In genomic region chr10:32038777-32039176, GRCh38 we compare ENCODE assay signal across 22 cellular contexts.
"Had no signal": no experiment of that assay in that cellular context is flagged by ENCODE, and none has a peak within 500 bp of the region (broad histone marks: within the 10 kb centered on the region; RNA-seq: fewer than 3 reads in every experiment).

No MANE protein-coding gene starts in this region.

- H3K9me3 Mint-ChIP-seq: activated CD4-positive, alpha-beta memory T cell treated with anti-CD3 and anti-CD28 coated beads for 36 hours; activated naive CD8-positive, alpha-beta T cell treated with anti-CD3 and anti-CD28 coated beads, Interleukin-2, amount 10 ng/mL, durations not matched to agents 7 days and 5 days; activated T-cell treated with anti-CD3 and anti-CD28 coated beads, Interleukin-2, amount 50 U/mL, for 72 hours; nephron; T-helper 2 cell treated with Interferon-gamma antibody and Interleukin-4, amounts not matched to agents 5 μg/mL and 100 μg/mL, for 36 hours; type B pancreatic cell had no signal

- ATAC-seq: activated T-cell treated with anti-CD3 and anti-CD28 coated beads, Interleukin-2, amount 50 U/mL, for 72 hours; gastroesophageal sphincter; psoas muscle; stimulated activated naive CD8-positive, alpha-beta T cell treated with anti-CD3 and anti-CD28 coated beads, Interleukin-15, Interleukin-2, amounts not matched to agents 100 U/mL and 50 U/mL, for 24 hours had no signal

- H3K27ac Mint-ChIP-seq: activated CD4-positive, alpha-beta memory T cell treated with anti-CD3 and anti-CD28 coated beads for 36 hours; activated naive CD8-positive, alpha-beta T cell treated with anti-CD3 and anti-CD28 coated beads, Interleukin-2, amount 10 ng/mL, durations not matched to agents 7 days and 5 days; T-helper 2 cell treated with Interferon-gamma antibody and Interleukin-4, amounts not matched to agents 5 μg/mL and 100 μg/mL, for 36 hours; type B pancreatic cell had no signal

- H3K4me2 ChIP-seq: hepatocyte had no signal

- H3K27ac ChIP-seq: epithelial cell of prostate, hepatocyte, psoas muscle, suprapubic skin had no signal

- H3K4me3 Mint-ChIP-seq: activated CD4-positive, alpha-beta memory T cell treated with anti-CD3 and anti-CD28 coated beads for 36 hours; activated naive CD8-positive, alpha-beta T cell treated with anti-CD3 and anti-CD28 coated beads, Interleukin-2, amount 10 ng/mL, durations not matched to agents 7 days and 5 days; activated T-cell treated with anti-CD3 and anti-CD28 coated beads, Interleukin-2, amount 50 U/mL, for 72 hours; nephron; T-helper 2 cell treated with Interferon-gamma antibody and Interleukin-4, amounts not matched to agents 5 μg/mL and 100 μg/mL, for 36 hours; type B pancreatic cell had no signal

- H3K27me3 Mint-ChIP-seq: activated CD4-positive, alpha-beta memory T cell treated with anti-CD3 and anti-CD28 coated beads for 36 hours; activated naive CD8-positive, alpha-beta T cell treated with anti-CD3 and anti-CD28 coated beads, Interleukin-2, amount 10 ng/mL, durations not matched to agents 7 days and 5 days; type B pancreatic cell had no signal

- H3K27me3 ChIP-seq: ascending aorta, gastroesophageal sphincter, hepatocyte, sigmoid colon, suprapubic skin had no signal

- H3K9me3 ChIP-seq: ascending aorta, gastroesophageal sphincter, psoas muscle, sigmoid colon, suprapubic skin had no signal

- DNase-seq: activated CD4-positive, alpha-beta memory T cell treated with anti-CD3 and anti-CD28 coated beads for 36 hours; activated CD4-positive, CD25-positive, alpha-beta regulatory T cell treated with anti-CD3 and anti-CD28 coated beads, Interleukin-2, amount 50 U/mL, for 72 hours; activated gamma-delta T cell treated with Interleukin-2 at 50 U/mL for 16 hours; activated naive CD8-positive, alpha-beta T cell treated with anti-CD3 and anti-CD28 coated beads, Interleukin-2, amount 10 ng/mL, durations not matched to agents 7 days and 5 days; activated T-cell treated with anti-CD3 and anti-CD28 coated beads, Interleukin-2, amount 50 U/mL, for 72 hours; caudate nucleus; cortex of kidney; effector CD8-positive, alpha-beta T cell; occipital lobe; psoas muscle; sigmoid colon; stimulated activated CD4-positive, alpha-beta T cell treated with anti-CD3 and anti-CD28 coated beads, Interleukin-2, amount 100 ng/mL, for 48 hours; stimulated activated CD8-positive, alpha-beta memory T cell treated with anti-CD3 and anti-CD28 coated beads, Interleukin-4, amount 100 ng/mL, for 48 hours; stimulated activated naive CD8-positive, alpha-beta T cell treated with anti-CD3 and anti-CD28 coated beads, Interleukin-15, Interleukin-2, amounts not matched to agents 100 U/mL and 50 U/mL, for 24 hours had no signal

- H3K4me3 ChIP-seq: ascending aorta, gastroesophageal sphincter, hepatocyte, psoas muscle, sigmoid colon, suprapubic skin had no signal

- H2AFZ ChIP-seq: hepatocyte had no signal
